8 cellular contexts compared by ENCODE assay signal in the genomic region with DNA sequence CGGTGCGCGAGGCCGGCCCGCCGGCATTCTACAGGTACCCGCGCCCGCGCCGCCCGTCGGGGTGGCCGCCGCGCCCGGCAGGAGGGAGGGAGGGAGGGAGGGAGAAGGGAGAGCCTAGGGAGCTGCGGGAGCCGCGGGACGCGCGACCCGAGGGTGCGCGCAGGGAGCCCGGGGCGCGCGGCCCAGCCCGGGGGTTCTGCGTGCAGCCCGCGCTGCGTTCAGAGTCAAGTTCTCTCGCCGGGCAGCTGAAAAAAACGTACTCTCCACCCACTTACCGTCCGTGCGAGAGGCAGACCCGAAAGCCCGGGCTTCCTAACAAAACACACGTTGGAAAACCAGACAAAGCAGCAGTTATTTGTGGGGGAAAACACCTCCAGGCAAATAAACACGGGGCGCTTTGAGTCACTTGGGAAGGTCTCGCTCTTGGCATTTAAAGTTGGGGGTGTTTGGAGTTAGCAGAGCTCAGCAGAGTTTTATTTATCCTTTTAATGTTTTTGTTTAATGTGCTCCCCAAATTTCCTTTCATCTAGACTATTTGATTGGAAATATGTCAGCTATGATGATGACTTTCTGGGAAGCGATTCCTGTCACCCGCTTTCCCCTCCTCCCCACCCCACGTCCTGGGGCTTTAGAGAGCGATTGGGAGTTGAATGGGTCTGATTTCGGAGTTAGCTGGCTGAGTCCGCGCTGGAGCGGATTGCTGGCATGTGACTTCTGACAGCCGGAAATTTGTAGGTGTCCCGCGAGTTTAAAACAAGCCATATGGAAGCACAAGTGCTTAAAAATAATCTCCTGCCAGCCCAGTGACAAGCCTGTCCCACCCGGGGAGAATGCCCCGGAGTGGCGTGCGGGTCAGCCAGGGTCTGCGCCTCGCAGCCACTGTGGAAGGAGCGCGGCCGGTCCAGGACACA. TPM values are rescaled to one million over a fixed set of nuclear protein-coding genes. Genes with fewer than 3 reads are reported as not detected.
A peak's percentile ranks its signal among the peaks of the same experiment; 100 is the strongest.
DNase-seq lines count a peak whose midpoint lies in the region; ATAC-seq, FAIRE-seq and TF ChIP-seq lines count a peak whose summit lies in the region.

No MANE protein-coding gene starts in this region.

- H3K4me3 ChIP-seq in BLaER1 treated with 17β-estradiol and CSF1 and Interleukin-3, amounts not matched to agents 10 nM and 100 nM: peak overlapping the region; percentile 41 to 64 (median 56)
- peak overlapping the region; percentile 69 for H3K4me3 ChIP-seq in HUES6 (ENCODE audit: low read depth, low read length)
- peak overlapping the region in 2 of 3 experiments; percentile 24 to 30 for H3K4me3 ChIP-seq in endothelial cell of umbilical vein (replicated peaks in 1 of 3; ENCODE audit: insufficient read depth in 1 of 3, low read depth in 1 of 3, low read length in 3 of 3)
- peak overlapping the region; percentile 78 for H3K4me3 ChIP-seq in neural cell (ENCODE audit: low read length)

- TF ChIP-seq EP300 in neural cell (conservative IDR thresholded peaks at IDR 0.05; ENCODE audit: poor library complexity, severe bottlenecking): no peak

- H3F3A ChIP-seq in neural cell (ENCODE audit: insufficient read depth, low read length, poor library complexity, severe bottlenecking): no peaks in the 10 kb centered on the region

- TF ChIP-seq CTCF in endothelial cell of umbilical vein (IDR thresholded peaks at IDR 0.05; ENCODE audit: extremely low read depth in 1 of 2, insufficient read depth in 1 of 2, low read depth in 1 of 2, low read length in 2 of 2): no peak
- peak; percentile 5 for TF ChIP-seq CTCF in neural cell (IDR thresholded peaks at IDR 0.05; ENCODE audit: poor library complexity, severe bottlenecking)

- intact Hi-C loops in endothelial cell of umbilical vein (cut with micrococcal nuclease): loop anchor here (2.0 kb wide), 1 partner anchor 44 kb away; no protein-coding TSS in a partner anchor

- no TSS peak for BruUV-seq in endothelial cell of umbilical vein (replicated peaks; lab: Mats Ljungman, UMichigan)

- no peak for ATAC-seq in GM19395 (IDR thresholded peaks at IDR 0.05; ENCODE audit: unreplicated experiment)
- no peak for ATAC-seq in GM21723 (IDR thresholded peaks at IDR 0.05; ENCODE audit: unreplicated experiment)
- ATAC-seq in HG03565 (IDR thresholded peaks at IDR 0.05; ENCODE audit: unreplicated experiment): no peak

- H3K9me3 ChIP-seq in BLaER1 treated with 17β-estradiol and CSF1 and Interleukin-3, amounts not matched to agents 10 nM and 100 nM (replicated peaks in 1 of 11): peaks cover 0 to 13% (median 8%) of the 10 kb centered on the region in 11 experiments; a peak in 12 of 22 replicates
- H3K9me3 ChIP-seq in HUES6 (ENCODE audit: control insufficient read depth, insufficient read depth, low read depth, low read length) (no peaks in the 10 kb centered on the region), endothelial cell of umbilical vein (replicated peaks; ENCODE audit: control insufficient read depth, insufficient read depth, low read length) (no peaks in the 10 kb centered on the region), neural cell (ENCODE audit: low read length) (no peaks in the 10 kb centered on the region)

- DNase-seq in endothelial cell of umbilical vein (ENCODE audit: low read depth, low spot score): no peak
- DNase-seq in NAMALWA (ENCODE audit: low spot score): no peak

- H3K79me2 ChIP-seq in endothelial cell of umbilical vein (ENCODE audit: control insufficient read depth, insufficient read depth, low read length) (no peaks in the 10 kb centered on the region), neural cell (replicated peaks; ENCODE audit: insufficient read depth, low read length) (no peaks in the 10 kb centered on the region)

- H4K20me1 ChIP-seq in BLaER1 treated with 17β-estradiol and CSF1 and Interleukin-3, amounts not matched to agents 10 nM and 100 nM: peaks cover 0 to 16% (median 0%) of the 10 kb centered on the region in 11 experiments; a peak in 7 of 22 replicates
- H4K20me1 ChIP-seq in endothelial cell of umbilical vein (replicated peaks; ENCODE audit: control insufficient read depth, extremely low read depth, insufficient read depth, low read length) (no peaks in the 10 kb centered on the region), neural cell (ENCODE audit: insufficient read depth) (no peaks in the 10 kb centered on the region)

- FAIRE-seq in endothelial cell of umbilical vein (lab: Jason Lieb, UNC): no peak

- TF ChIP-seq RAD21 in neural cell (conservative IDR thresholded peaks at IDR 0.05): no peak

- CTCF ChIA-PET in endothelial cell of umbilical vein (lab: Charles Lee): interaction anchor here (0.5 to 1.3 kb wide), 2 partner anchors 316 to 1565 kb away, joined by 3 to 4 read pairs; no protein-coding TSS in a partner anchor

- no peaks in the 10 kb centered on the region for H3K9me2 ChIP-seq in neural cell (ENCODE audit: insufficient read depth, low read length)

- H3K9ac ChIP-seq in BLaER1 treated with 17β-estradiol and CSF1 and Interleukin-3, amounts not matched to agents 10 nM and 100 nM: no peak overlapping the region; a peak in 1 of 22 replicates
- H3K9ac ChIP-seq in HUES6 (ENCODE audit: low read length) (no peak overlapping the region), endothelial cell of umbilical vein (replicated peaks; ENCODE audit: extremely low read depth, insufficient read depth, low read length) (no peak overlapping the region), neural cell (ENCODE audit: low read length) (peak overlapping the region; percentile 32)

- H3K27me3 ChIP-seq in BLaER1 treated with 17β-estradiol and CSF1 and Interleukin-3, amounts not matched to agents 10 nM and 100 nM: peaks cover 48 to 59% (median 51%) of the 10 kb centered on the region in 11 experiments
- H3K27me3 ChIP-seq in HUES6 (ENCODE audit: control insufficient read depth, insufficient read depth, low read length): peaks cover 97% of the 10 kb centered on the region
- peaks cover 51 to 82% of the 10 kb centered on the region in 2 experiments for H3K27me3 ChIP-seq in endothelial cell of umbilical vein (ENCODE audit: control insufficient read depth in 2 of 2, insufficient read depth in 2 of 2, low read length in 2 of 2)
- peaks cover 77% of the 10 kb centered on the region for H3K27me3 ChIP-seq in neural cell (ENCODE audit: insufficient read depth, low read depth, low read length)

- H3K9me1 ChIP-seq in endothelial cell of umbilical vein (replicated peaks; ENCODE audit: control insufficient read depth, extremely low read depth, insufficient read depth, low read length): no peaks in the 10 kb centered on the region

- H3K36me3 ChIP-seq in BLaER1 treated with 17β-estradiol and CSF1 and Interleukin-3, amounts not matched to agents 10 nM and 100 nM: no peaks in the 10 kb centered on the region
- no peaks in the 10 kb centered on the region for H3K36me3 ChIP-seq in HUES6 (ENCODE audit: control insufficient read depth, insufficient read depth, low read length)
- H3K36me3 ChIP-seq in endothelial cell of umbilical vein (ENCODE audit: control insufficient read depth in 2 of 2, extremely low read depth in 1 of 2, insufficient read depth in 2 of 2, low read length in 2 of 2): no peaks in the 10 kb centered on the region
- H3K36me3 ChIP-seq in neural cell (ENCODE audit: insufficient read depth, low read length): no peaks in the 10 kb centered on the region

- POLR2A ChIA-PET in endothelial cell of umbilical vein (lab: Charles Lee): no interaction called here

- no peak for TF ChIP-seq POLR2A in endothelial cell of umbilical vein (IDR thresholded peaks at IDR 0.05; ENCODE audit: low read depth, low read length)

- peaks cover 17 to 32% (median 23%) of the 10 kb centered on the region in 10 experiments for H3K4me1 ChIP-seq in BLaER1 treated with 17β-estradiol and CSF1 and Interleukin-3, amounts not matched to agents 10 nM and 100 nM
- peaks cover 4% of the 10 kb centered on the region; the same call in 1 of the 2 replicates for H3K4me1 ChIP-seq in HUES6 (ENCODE audit: control insufficient read depth, insufficient read depth, low read length)
- peaks cover 11% of the 10 kb centered on the region for H3K4me1 ChIP-seq in endothelial cell of umbilical vein (ENCODE audit: control insufficient read depth, extremely low read depth, insufficient read depth, low read length)

- no peak overlapping the region for H3K27ac ChIP-seq in BLaER1 treated with 17β-estradiol and CSF1 and Interleukin-3, amounts not matched to agents 10 nM and 100 nM
- no peak overlapping the region for H3K27ac ChIP-seq in HUES6 (ENCODE audit: low read depth, low read length)
- no peak overlapping the region for H3K27ac ChIP-seq in endothelial cell of umbilical vein (ENCODE audit: insufficient read depth, low read depth, low read length)
- no peak overlapping the region for H3K27ac ChIP-seq in neural cell (ENCODE audit: low read length)

- H2AFZ ChIP-seq in endothelial cell of umbilical vein (ENCODE audit: low read depth, low read length) (peak overlapping the region; percentile 46), neural cell (ENCODE audit: low read depth, low read length) (peak overlapping the region; percentile 22)

- dilution Hi-C loops in endothelial cell of umbilical vein (cut with MboI; ENCODE audit: extremely low pct_ligation_motif_present, low sequenced_read_pairs): no loop called here

- H3K4me2 ChIP-seq in BLaER1 treated with 17β-estradiol and CSF1 and Interleukin-3, amounts not matched to agents 10 nM and 100 nM: peak overlapping the region; percentile 89 to 99 (median 94)
- H3K4me2 ChIP-seq in endothelial cell of umbilical vein (ENCODE audit: insufficient read depth, low read length) (peak overlapping the region; percentile 33), neural cell (ENCODE audit: low read length) (no peak overlapping the region)

TF ChIP-seq in endothelial cell of umbilical vein, 7 proteins besides CTCF, POLR2A, EP300 and RAD21:
- TF ChIP-seq MYC (IDR thresholded peaks at IDR 0.05; ENCODE audit: low read depth, low read length) (no peak), EZH2 (IDR thresholded peaks at IDR 0.05; ENCODE audit: borderline replicate concordance, low read depth, low read length, severe bottlenecking) (peak; percentile 37)

TF ChIP-seq in neural cell, 6 proteins besides CTCF, POLR2A, EP300 and RAD21:
- no peak for TF ChIP-seq POLR2AphosphoS5 (IDR thresholded peaks at IDR 0.05)
- no peak for TF ChIP-seq EZH2 (IDR thresholded peaks at IDR 0.05; ENCODE audit: borderline replicate concordance, insufficient read depth, low read length, poor library complexity, severe bottlenecking)
TF ChIP-seq in neural cell: peak in this region for 0.

RNA-seq across cellular contexts. Expression of a gene that starts 1.1 kb away (rescaled TPM):
- total RNA-seq in endothelial cell of umbilical vein: not detected in 2 replicates
- polyA plus RNA-seq in endothelial cell of umbilical vein (0.01 TPM in 1 of 2 replicates, not detected in the other), neural cell (0.14 TPM in 1 of 2 replicates, not detected in the other)
- 0.01 TPM in 2 replicates for polyA plus RNA-seq in endothelial cell of umbilical vein (2011; cell fraction: cytosol; rRNA removed)
- polyA plus RNA-seq in endothelial cell of umbilical vein (2011; cell fraction: nucleus; rRNA removed): 0.05 and 0.07 TPM in 2 replicates
- polyA plus RNA-seq in endothelial cell of umbilical vein (2012): 0.11 and 0.12 TPM in 2 replicates
- polyA minus RNA-seq in endothelial cell of umbilical vein (0.08 TPM in 1 of 2 replicates, not detected in the other), neural cell (not detected in 2 replicates)
- polyA minus RNA-seq in endothelial cell of umbilical vein (2011; cell fraction: cytosol; rRNA and poly(A)+ RNA removed): not detected
- 0.14 TPM in 1 of 2 replicates, not detected in the other for polyA minus RNA-seq in endothelial cell of umbilical vein (2011; cell fraction: nucleus; rRNA and poly(A)+ RNA removed)

Comparison
In these comparisons a context has a peak if more than half of its experiments do, and no peak if none do; other contexts are left out.
1. H3K4me3 ChIP-seq: peak in every context shown above with its lines; median percentile 78 in neural cell; 69 in HUES6; 56 in BLaER1 treated with 17β-estradiol and CSF1 and Interleukin-3, amounts not matched to agents 10 nM and 100 nM; 27 in endothelial cell of umbilical vein.